Comparison of ENCODE assay signal across 9 cellular contexts in the genomic region with DNA sequence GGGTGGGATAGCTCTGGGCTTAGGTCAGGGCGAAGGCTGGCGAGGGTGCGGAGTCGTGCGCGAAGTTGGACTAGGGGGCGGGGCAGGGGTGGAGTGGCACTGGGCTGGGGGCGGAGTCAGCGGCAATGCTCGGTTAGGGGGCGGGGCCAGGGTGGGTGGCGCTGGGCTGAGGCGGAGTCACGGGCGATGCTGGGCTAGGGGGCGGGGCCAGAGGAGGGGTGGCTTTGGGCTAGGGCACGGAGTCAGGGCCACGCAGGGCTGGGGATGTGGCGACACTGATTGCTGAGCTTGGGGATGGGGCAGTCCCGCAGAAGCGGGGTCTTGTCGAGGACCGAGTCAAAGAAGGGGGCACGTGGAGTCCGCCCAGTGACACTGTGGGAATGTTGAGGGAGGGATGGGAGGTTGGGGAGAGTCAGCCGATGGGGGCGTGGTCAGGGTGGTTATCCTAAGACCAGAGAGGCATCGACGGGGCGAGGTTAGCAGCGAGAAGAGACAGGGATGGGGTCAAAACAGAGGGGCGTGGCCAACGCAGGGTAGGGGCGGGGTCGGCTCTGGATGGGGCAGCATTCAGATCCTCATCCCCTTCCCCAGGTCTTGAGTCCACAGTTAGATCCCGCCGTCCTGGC. TPM values are rescaled to one million over a fixed set of nuclear protein-coding genes. Genes with fewer than 3 reads are reported as not detected.
DNase-seq lines count a peak whose midpoint lies in the region; ATAC-seq and TF ChIP-seq lines count a peak whose summit lies in the region.
"Had no signal": no experiment of that assay in that cellular context is flagged by ENCODE, and none has a peak within 500 bp of the region (broad histone marks: within the 10 kb centered on the region; RNA-seq: fewer than 3 reads in every experiment).

No MANE protein-coding gene starts in this region.

- no peak overlapping the region for H4K91ac ChIP-seq in trophoblast cell (ENCODE audit: low read depth, low read length)

- H3K4me3 ChIP-seq in Panc1 (ENCODE audit: low read depth in 2 of 2, low read length in 2 of 2): no peak overlapping the region
- H3K4me3 ChIP-seq in trophoblast cell (ENCODE audit: low read depth, low read length): no peak overlapping the region
- H3K4me3 ChIP-seq: SJSA1 had no signal

- in situ Hi-C loops in Panc1 (cut with HindIII; ENCODE audit: low pct_unique_long_range_greater_than_20kb, low sequenced_read_pairs): no loop called here

- H2AFZ ChIP-seq in trophoblast cell (ENCODE audit: insufficient read depth, low read length, poor library complexity): no peak overlapping the region

- CTCF ChIA-PET in Panc1 (lab: Charles Lee): no interaction called here

- no peaks in the 10 kb centered on the region for H3K79me2 ChIP-seq in trophoblast cell (ENCODE audit: control insufficient read depth, insufficient read depth, low read length, poor library complexity)

- ATAC-seq in GM18867 (IDR thresholded peaks at IDR 0.05; ENCODE audit: unreplicated experiment) (peak; percentile 59), Panc1 (peak; percentile 90), GM18511 (IDR thresholded peaks at IDR 0.05; ENCODE audit: unreplicated experiment) (no peak), HG03159 (IDR thresholded peaks at IDR 0.05; ENCODE audit: unreplicated experiment) (no peak)

- H3K36me3 ChIP-seq in Panc1 (ENCODE audit: control insufficient read depth, insufficient read depth, low read length): no peaks in the 10 kb centered on the region
- peaks cover 48 to 52% of the 10 kb centered on the region in 2 experiments for H3K36me3 ChIP-seq in trophoblast cell (ENCODE audit: control insufficient read depth in 1 of 2, insufficient read depth in 2 of 2, low read length in 2 of 2)

- intact Hi-C loops in Panc1 (cut with micrococcal nuclease; ENCODE audit: unreplicated experiment): loop anchor here (10.0 kb wide), 1 partner anchor 52 kb away; no protein-coding TSS in a partner anchor

- no peak overlapping the region for H2BK120ac ChIP-seq in trophoblast cell (ENCODE audit: insufficient read depth, low read length, poor library complexity)

- no peak overlapping the region for H4K8ac ChIP-seq in trophoblast cell (ENCODE audit: low read depth, low read length)

- DNase-seq in Panc1 (ENCODE audit: low read depth, low spot score) (peak; percentile 8), foreskin melanocyte (peak; percentile 32), trophoblast cell (peak; percentile 68 to 77), ureter (ENCODE audit: low spot score) (peak; percentile 74)
- peak; percentile 58 to 72 for DNase-seq in activated T-helper 1 cell treated with anti-CD3 and anti-CD28 coated beads, Interleukin-2, amount 50 U/mL, for 16 hours (ENCODE audit: low read depth in 1 of 2, low spot score in 1 of 2)

- no peak overlapping the region for H2AK5ac ChIP-seq in trophoblast cell (ENCODE audit: low read length)

- no peaks in the 10 kb centered on the region for H3K27me3 ChIP-seq in Panc1 (ENCODE audit: control insufficient read depth, insufficient read depth, low read length)
- no peaks in the 10 kb centered on the region for H3K27me3 ChIP-seq in trophoblast cell (ENCODE audit: insufficient read depth, low read length)
- H3K27me3 ChIP-seq: SJSA1 had no signal

- no peak overlapping the region for H3K9ac ChIP-seq in trophoblast cell (ENCODE audit: low read length)

- H3K4me2 ChIP-seq in trophoblast cell (ENCODE audit: low read length): peak overlapping the region; percentile 50

- no peak overlapping the region for H3K18ac ChIP-seq in trophoblast cell (ENCODE audit: low read length)

- no peak overlapping the region for H4K12ac ChIP-seq in trophoblast cell (ENCODE audit: low read depth, low read length)

- no peak overlapping the region for H3K14ac ChIP-seq in trophoblast cell (ENCODE audit: low read length)

- WGBS in trophoblast cell (ENCODE audit: extremely low coverage, insufficient coverage, insufficient read length): no CpG with 5 or more reads among the region's 37 CpGs

- H3K9me3 ChIP-seq in Panc1 (ENCODE audit: control insufficient read depth, insufficient read depth, low read depth, low read length): no peaks in the 10 kb centered on the region
- peaks cover 5% of the 10 kb centered on the region for H3K9me3 ChIP-seq in trophoblast cell (ENCODE audit: insufficient read depth, low read depth, low read length)
- H3K9me3 ChIP-seq: SJSA1 had no signal

- no peaks in the 10 kb centered on the region for H3K4me1 ChIP-seq in Panc1 (ENCODE audit: control insufficient read depth, insufficient read depth, low read length)
- H3K4me1 ChIP-seq in trophoblast cell (ENCODE audit: control insufficient read depth in 1 of 2, insufficient read depth in 2 of 2, low read length in 2 of 2): peaks cover 5 to 8% of the 10 kb centered on the region in 2 experiments
- H3K4me1 ChIP-seq: SJSA1 had no signal

- H3K27ac ChIP-seq in Panc1 (ENCODE audit: low read length) (no peak overlapping the region), trophoblast cell (ENCODE audit: low read depth, low read length) (no peak overlapping the region)
- H3K27ac ChIP-seq: SJSA1 had no signal

- no peak for TF ChIP-seq CTCF in Panc1 (IDR thresholded peaks at IDR 0.05)

- no peaks in the 10 kb centered on the region for H3K79me1 ChIP-seq in trophoblast cell (ENCODE audit: low read length)

- BruUV-seq in Panc1 (replicated peaks; lab: Mats Ljungman, UMichigan): no TSS peak

- no peak overlapping the region for H3K23ac ChIP-seq in trophoblast cell (ENCODE audit: low read length)

- no peak overlapping the region for H2BK12ac ChIP-seq in trophoblast cell (ENCODE audit: low read length)

- POLR2A ChIA-PET in Panc1 (lab: Charles Lee): no interaction called here

- no peak overlapping the region for H2BK5ac ChIP-seq in trophoblast cell (ENCODE audit: low read depth, low read length, poor library complexity)

- no peak overlapping the region for H3K4ac ChIP-seq in trophoblast cell (ENCODE audit: low read depth, low read length)

RNA-seq across cellular contexts. Expression of a gene that starts 8.7 kb away (rescaled TPM):
- total RNA-seq in Panc1 (2021; ENCODE audit: unreplicated experiment) (58.9 TPM), ureter (23.2 TPM)
- polyA plus RNA-seq in Panc1 (2012; ENCODE audit: insufficient read length): 61.8 TPM
- polyA plus RNA-seq in trophoblast cell (2013): 29.5 and 31.8 TPM in 2 replicates

RNA-seq across cellular contexts. Expression of a gene that starts 12.8 kb away (rescaled TPM):
- total RNA-seq in Panc1 (2021; ENCODE audit: unreplicated experiment) (41.5 TPM), ureter (34.4 TPM)
- 52.2 TPM for polyA plus RNA-seq in Panc1 (2012; ENCODE audit: insufficient read length)
- polyA plus RNA-seq in trophoblast cell (2013): 21.8 TPM in 2 replicates

RNA-seq across cellular contexts. Expression of a gene that starts 13.1 kb away (rescaled TPM):
- total RNA-seq in Panc1 (2021; ENCODE audit: unreplicated experiment) (177 TPM), ureter (149 TPM)
- 210 TPM for polyA plus RNA-seq in Panc1 (2012; ENCODE audit: insufficient read length)
- 314 and 349 TPM in 2 replicates for polyA plus RNA-seq in trophoblast cell (2013)

RNA-seq across cellular contexts. Expression of a gene that starts 36.4 kb away (rescaled TPM):
- 4.5 TPM for total RNA-seq in Panc1 (2021; ENCODE audit: unreplicated experiment)
- polyA plus RNA-seq in Panc1 (2012; ENCODE audit: insufficient read length): 8.8 TPM
- polyA plus RNA-seq in trophoblast cell (2013): 3.3 and 3.9 TPM in 2 replicates
- total RNA-seq in ureter: 0.55 TPM
- total RNA-seq: SJSA1 had no signal

Comparison
In these comparisons a context has a peak if more than half of its experiments do, and no peak if none do; other contexts are left out.
1. ATAC-seq: peak in GM18867 (single experiment) and Panc1 (single experiment); none in GM18511 (single experiment) and HG03159 (single experiment).
2. DNase-seq: peak in every context shown above with its lines; median percentile 74 in ureter; 72 in trophoblast cell; 65 in activated T-helper 1 cell treated with anti-CD3 and anti-CD28 coated beads, Interleukin-2, amount 50 U/mL, for 16 hours; 32 in foreskin melanocyte; 8 in Panc1.